44 cellular contexts compared by ENCODE assay signal in genomic region chr1:171640225-171640624, GRCh38. TPM values are rescaled to one million over a fixed set of nuclear protein-coding genes. Genes with fewer than 3 reads are reported as not detected.
"Had no signal": no experiment of that assay in that cellular context is flagged by ENCODE, and none has a peak within 500 bp of the region (broad histone marks: within the 10 kb centered on the region; RNA-seq: fewer than 3 reads in every experiment).

No MANE protein-coding gene starts in this region.

- H3K27me3 ChIP-seq: adrenal gland, ascending aorta, body of pancreas, brain microvascular endothelial cell, breast epithelium, cardiac muscle cell had no signal

- H3K27ac Mint-ChIP-seq: activated naive CD4-positive, alpha-beta T cell treated with anti-CD3 and anti-CD28 coated beads for 36 hours; activated naive CD4-positive, alpha-beta T cell treated with anti-CD3 and anti-CD28 coated beads, Interleukin-2, amount 10 ng/mL, durations not matched to agents 7 days and 5 days; activated naive CD4-positive, alpha-beta T cell treated with anti-CD3 and anti-CD28 coated beads, Interleukin-2, amount 50 U/mL, for 24 hours; activated naive CD4-positive, alpha-beta T cell treated with anti-CD3 and anti-CD28 coated beads, Interleukin-2, amount 50 U/mL, for 72 hours; activated naive CD8-positive, alpha-beta T cell; activated naive CD8-positive, alpha-beta T cell treated with anti-CD3 and anti-CD28 coated beads for 36 hours; activated naive CD8-positive, alpha-beta T cell treated with anti-CD3 and anti-CD28 coated beads, Interleukin-2, amount 10 ng/mL, durations not matched to agents 7 days and 5 days; activated naive CD8-positive, alpha-beta T cell treated with anti-CD3 and anti-CD28 coated beads, Interleukin-2, amount 50 U/mL, for 24 hours; activated T-cell treated with anti-CD3 and anti-CD28 coated beads, Interleukin-2, amount 50 U/mL, for 24 hours; activated T-cell treated with anti-CD3 and anti-CD28 coated beads, Interleukin-2, amount 50 U/mL, for 72 hours; activated T-helper 1 cell treated with anti-CD3 and anti-CD28 coated beads, Interleukin-12 subunit alpha, Interleukin-12 subunit beta, Interleukin-2, Interleukin-4 antibody, amounts not matched to agents 30 ng/mL and 10 ng/mL and 1 ng/mL, durations not matched to agents 14 hours and 24 hours and 36 hours; activated T-helper 17 cell treated with anti-CD3 and anti-CD28 coated beads, Interleukin-2, amount 50 U/mL, for 72 hours; activated T-helper 2 cell treated with anti-CD3 and anti-CD28 coated beads, Interferon-gamma antibody, Interleukin-2, Interleukin-4, amounts not matched to agents 10 μg/mL and 5 μg/mL and 100 μg/mL, durations not matched to agents 14 hours and 24 hours and 36 hours; brain had no signal

- H3K9me3 ChIP-seq: adrenal gland, ascending aorta, body of pancreas, breast epithelium had no signal

- H3K27me3 Mint-ChIP-seq: activated naive CD4-positive, alpha-beta T cell treated with anti-CD3 and anti-CD28 coated beads, Interleukin-2, amount 50 U/mL, for 24 hours; activated naive CD8-positive, alpha-beta T cell treated with anti-CD3 and anti-CD28 coated beads, Interleukin-2, amount 50 U/mL, for 24 hours; activated T-helper 17 cell treated with anti-CD3 and anti-CD28 coated beads, Interleukin-2, amount 50 U/mL, for 72 hours had no signal

- H3K4me3 ChIP-seq: adrenal gland, ascending aorta, body of pancreas, breast epithelium, cardiac muscle cell had no signal

- ATAC-seq: activated naive CD4-positive, alpha-beta T cell treated with anti-CD3 and anti-CD28 coated beads, Interleukin-2, amount 50 U/mL, for 72 hours; activated naive CD8-positive, alpha-beta T cell treated with anti-CD3 and anti-CD28 coated beads, Interleukin-2, amount 50 U/mL, for 24 hours; activated T-cell treated with anti-CD3 and anti-CD28 coated beads, Interleukin-2, amount 50 U/mL, for 4 hours; activated T-cell treated with anti-CD3 and anti-CD28 coated beads, Interleukin-2, amount 50 U/mL, for 72 hours; activated T-helper 17 cell treated with anti-CD3 and anti-CD28 coated beads, Interleukin-2, amount 50 U/mL, for 72 hours; body of pancreas had no signal

- H3K4me3 Mint-ChIP-seq: activated naive CD4-positive, alpha-beta T cell treated with anti-CD3 and anti-CD28 coated beads for 36 hours; activated naive CD4-positive, alpha-beta T cell treated with anti-CD3 and anti-CD28 coated beads, Interleukin-2, amount 10 ng/mL, durations not matched to agents 7 days and 5 days; activated naive CD4-positive, alpha-beta T cell treated with anti-CD3 and anti-CD28 coated beads, Interleukin-2, amount 50 U/mL, for 24 hours; activated naive CD8-positive, alpha-beta T cell; activated naive CD8-positive, alpha-beta T cell treated with anti-CD3 and anti-CD28 coated beads for 36 hours; activated naive CD8-positive, alpha-beta T cell treated with anti-CD3 and anti-CD28 coated beads, Interleukin-2, amount 10 ng/mL, durations not matched to agents 7 days and 5 days; activated naive CD8-positive, alpha-beta T cell treated with anti-CD3 and anti-CD28 coated beads, Interleukin-2, amount 50 U/mL, for 24 hours; activated T-cell treated with anti-CD3 and anti-CD28 coated beads, Interleukin-2, amount 50 U/mL, for 24 hours; activated T-cell treated with anti-CD3 and anti-CD28 coated beads, Interleukin-2, amount 50 U/mL, for 4 hours; activated T-cell treated with anti-CD3 and anti-CD28 coated beads, Interleukin-2, amount 50 U/mL, for 72 hours; activated T-helper 1 cell treated with anti-CD3 and anti-CD28 coated beads, Interleukin-12 subunit alpha, Interleukin-12 subunit beta, Interleukin-2, Interleukin-4 antibody, amounts not matched to agents 30 ng/mL and 10 ng/mL and 1 ng/mL, durations not matched to agents 14 hours and 24 hours and 36 hours; activated T-helper 17 cell treated with anti-CD3 and anti-CD28 coated beads, Interleukin-2, amount 50 U/mL, for 72 hours; brain; central memory CD8-positive, alpha-beta T cell had no signal

- H3K27ac ChIP-seq: adrenal gland, ascending aorta, body of pancreas, brain microvascular endothelial cell, breast epithelium, cardiac muscle cell had no signal

- H3K4me1 Mint-ChIP-seq: activated naive CD8-positive, alpha-beta T cell treated with anti-CD3 and anti-CD28 coated beads, Interleukin-2, amount 50 U/mL, for 24 hours had no signal

- FAIRE-seq: astrocyte, bronchial epithelial cell had no signal

- DNase-seq: activated effector memory CD4-positive, alpha-beta T cell treated with anti-CD3 and anti-CD28 coated beads, Interleukin-2, amount 50 U/mL, for 16 hours; activated effector memory CD4-positive, alpha-beta T cell treated with Interleukin-2 at 50 U/mL for 16 hours; activated gamma-delta T cell; activated gamma-delta T cell treated with Interleukin-2 at 50 U/mL for 16 hours; activated naive CD4-positive, alpha-beta T cell; activated naive CD4-positive, alpha-beta T cell treated with anti-CD3 and anti-CD28 coated beads for 36 hours; activated naive CD4-positive, alpha-beta T cell treated with anti-CD3 and anti-CD28 coated beads, Interleukin-2, amount 10 ng/mL, durations not matched to agents 7 days and 5 days; activated naive CD4-positive, alpha-beta T cell treated with anti-CD3 and anti-CD28 coated beads, Interleukin-2, amount 50 U/mL, for 16 hours; activated naive CD4-positive, alpha-beta T cell treated with Interleukin-2 at 50 U/mL for 16 hours; activated naive CD8-positive, alpha-beta T cell treated with anti-CD3 and anti-CD28 coated beads for 36 hours; activated naive CD8-positive, alpha-beta T cell treated with anti-CD3 and anti-CD28 coated beads, Interleukin-2, amount 10 ng/mL, durations not matched to agents 7 days and 5 days; activated naive CD8-positive, alpha-beta T cell treated with anti-CD3 and anti-CD28 coated beads, Interleukin-2, amount 50 U/mL, for 24 hours; activated T-cell treated with anti-CD3 and anti-CD28 coated beads, Interleukin-2, amount 50 U/mL, for 1 hour; activated T-cell treated with anti-CD3 and anti-CD28 coated beads, Interleukin-2, amount 50 U/mL, for 24 hours; activated T-cell treated with anti-CD3 and anti-CD28 coated beads, Interleukin-2, amount 50 U/mL, for 4 hours; activated T-cell treated with anti-CD3 and anti-CD28 coated beads, Interleukin-2, amount 50 U/mL, for 48 hours; activated T-cell treated with anti-CD3 and anti-CD28 coated beads, Interleukin-2, amount 50 U/mL, for 72 hours; adrenal gland; amniotic stem cell; amygdala; anterior cingulate cortex; aorta; body of pancreas; brain microvascular endothelial cell; caudate nucleus; central memory CD4-positive, alpha-beta T cell; cerebellar nuclear complex had no signal

- H3K36me3 Mint-ChIP-seq: activated naive CD4-positive, alpha-beta T cell treated with anti-CD3 and anti-CD28 coated beads, Interleukin-2, amount 10 ng/mL, durations not matched to agents 7 days and 5 days; activated naive CD4-positive, alpha-beta T cell treated with anti-CD3 and anti-CD28 coated beads, Interleukin-2, amount 50 U/mL, for 24 hours; activated naive CD4-positive, alpha-beta T cell treated with anti-CD3 and anti-CD28 coated beads, Interleukin-2, amount 50 U/mL, for 72 hours; activated naive CD8-positive, alpha-beta T cell; activated naive CD8-positive, alpha-beta T cell treated with anti-CD3 and anti-CD28 coated beads for 36 hours; activated naive CD8-positive, alpha-beta T cell treated with anti-CD3 and anti-CD28 coated beads, Interleukin-2, amount 10 ng/mL, durations not matched to agents 7 days and 5 days; brain had no signal

- H3K9me3 Mint-ChIP-seq: activated naive CD4-positive, alpha-beta T cell treated with anti-CD3 and anti-CD28 coated beads for 36 hours; activated naive CD4-positive, alpha-beta T cell treated with anti-CD3 and anti-CD28 coated beads, Interleukin-2, amount 10 ng/mL, durations not matched to agents 7 days and 5 days; activated naive CD4-positive, alpha-beta T cell treated with anti-CD3 and anti-CD28 coated beads, Interleukin-2, amount 50 U/mL, for 24 hours; activated naive CD4-positive, alpha-beta T cell treated with anti-CD3 and anti-CD28 coated beads, Interleukin-2, amount 50 U/mL, for 72 hours; activated naive CD8-positive, alpha-beta T cell treated with anti-CD3 and anti-CD28 coated beads for 36 hours; activated naive CD8-positive, alpha-beta T cell treated with anti-CD3 and anti-CD28 coated beads, Interleukin-2, amount 10 ng/mL, durations not matched to agents 7 days and 5 days; activated naive CD8-positive, alpha-beta T cell treated with anti-CD3 and anti-CD28 coated beads, Interleukin-2, amount 50 U/mL, for 24 hours; activated T-cell treated with anti-CD3 and anti-CD28 coated beads, Interleukin-2, amount 50 U/mL, for 24 hours; activated T-cell treated with anti-CD3 and anti-CD28 coated beads, Interleukin-2, amount 50 U/mL, for 4 hours; activated T-cell treated with anti-CD3 and anti-CD28 coated beads, Interleukin-2, amount 50 U/mL, for 72 hours; activated T-helper 1 cell treated with anti-CD3 and anti-CD28 coated beads, Interleukin-12 subunit alpha, Interleukin-12 subunit beta, Interleukin-2, Interleukin-4 antibody, amounts not matched to agents 30 ng/mL and 10 ng/mL and 1 ng/mL, durations not matched to agents 14 hours and 24 hours and 36 hours; activated T-helper 17 cell treated with anti-CD3 and anti-CD28 coated beads, Interleukin-2, amount 50 U/mL, for 72 hours; activated T-helper 2 cell treated with anti-CD3 and anti-CD28 coated beads, Interferon-gamma antibody, Interleukin-2, Interleukin-4, amounts not matched to agents 10 μg/mL and 5 μg/mL and 100 μg/mL, durations not matched to agents 14 hours and 24 hours and 36 hours; central memory CD8-positive, alpha-beta T cell had no signal

- H3K36me3 ChIP-seq: adrenal gland, ascending aorta, brain microvascular endothelial cell, breast epithelium, cardiac muscle cell had no signal

RNA-seq across cellular contexts. Expression of gene MYOC, which starts 12.3 kb away (rescaled TPM):
- total RNA-seq: activated naive CD4-positive, alpha-beta T cell treated with anti-CD3 and anti-CD28 coated beads for 36 hours; activated naive CD4-positive, alpha-beta T cell treated with anti-CD3 and anti-CD28 coated beads, Interleukin-2, amount 50 U/mL, for 72 hours; activated naive CD8-positive, alpha-beta T cell treated with anti-CD3 and anti-CD28 coated beads for 36 hours; activated naive CD8-positive, alpha-beta T cell treated with anti-CD3 and anti-CD28 coated beads, Interleukin-2, amount 10 ng/mL, durations not matched to agents 7 days and 5 days; activated T-cell treated with anti-CD3 and anti-CD28 coated beads, Interleukin-2, amount 50 U/mL, for 4 hours; activated T-cell treated with anti-CD3 and anti-CD28 coated beads, Interleukin-2, amount 50 U/mL, for 72 hours; activated T-helper 1 cell treated with anti-CD3 and anti-CD28 coated beads, Interleukin-12 subunit alpha, Interleukin-12 subunit beta, Interleukin-2, Interleukin-4 antibody, amounts not matched to agents 30 ng/mL and 10 ng/mL and 1 ng/mL, durations not matched to agents 14 hours and 24 hours and 36 hours; activated T-helper 17 cell treated with anti-CD3 and anti-CD28 coated beads, Interleukin-2, amount 50 U/mL, for 72 hours; activated T-helper 2 cell treated with anti-CD3 and anti-CD28 coated beads, Interferon-gamma antibody, Interleukin-2, Interleukin-4, amounts not matched to agents 10 μg/mL and 5 μg/mL and 100 μg/mL, durations not matched to agents 14 hours and 24 hours and 36 hours; astrocyte; bronchial epithelial cell; chondrocyte had no signal
- polyA plus RNA-seq: cardiac muscle cell had no signal

RNA-seq across cellular contexts. Expression of gene MYOCOS, which starts 18.2 kb away (rescaled TPM):
- total RNA-seq: activated naive CD4-positive, alpha-beta T cell treated with anti-CD3 and anti-CD28 coated beads for 36 hours; adrenal gland; aorta; ascending aorta; astrocyte; body of pancreas; breast epithelium; bronchial epithelial cell; cardiac muscle cell; cardiac septum; cerebellum had no signal
- polyA plus RNA-seq: adipose tissue, adrenal gland, aorta had no signal
